ENCODE assay signal across 34 cellular contexts in the genomic region with DNA sequence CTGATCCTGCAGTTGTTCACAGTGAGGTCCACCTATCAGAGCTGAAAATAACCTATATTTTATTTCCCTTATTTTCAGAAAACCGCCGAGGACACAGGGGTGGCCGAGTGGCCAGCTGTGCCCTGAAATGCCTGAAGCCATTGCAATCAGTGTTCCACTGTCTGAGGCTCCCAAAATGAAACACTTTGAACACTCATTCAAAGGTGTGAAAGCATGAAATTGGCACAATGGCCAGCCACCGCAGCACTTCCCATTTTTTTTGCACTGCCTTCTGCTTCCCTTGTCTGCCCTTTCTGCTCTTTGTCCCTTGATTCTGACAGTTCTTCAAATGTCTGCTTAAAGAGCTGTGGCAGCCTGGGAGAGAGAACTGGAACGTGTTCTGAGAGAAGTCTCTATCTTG.
"Had no signal": no experiment of that assay in that cellular context is flagged by ENCODE, and none has a peak within 500 bp of the region (broad histone marks: within the 10 kb centered on the region; RNA-seq: fewer than 3 reads in every experiment).

No MANE protein-coding gene starts in this region.

- ATAC-seq: activated naive CD8-positive, alpha-beta T cell treated with anti-CD3 and anti-CD28 coated beads, Interleukin-2, amount 50 U/mL, for 24 hours; left lobe of liver; lower lobe of right lung; mucosa of descending colon; natural killer cell treated with Interleukin-12 subunit alpha and Interleukin-12 subunit beta and Interleukin-15 and Interleukin-18, amount 100 ng/mL, for 72 hours; stimulated activated memory B cell treated with anti-CD40 and anti-IgM and Interleukin-4, amounts not matched to agents 10 μg/mL and 1 μg/mL and 100 μg/mL, for 72 hours; stimulated activated naive CD8-positive, alpha-beta T cell treated with anti-CD3 and anti-CD28 coated beads, Interleukin-15, amount 100 ng/mL, for 72 hours had no signal

- DNase-seq: activated CD4-positive, alpha-beta T cell treated with anti-CD3 and anti-CD28 coated beads for 4 hours; activated CD4-positive, alpha-beta T cell treated with anti-CD3 and anti-CD28 coated beads, Interleukin-2, amount 50 U/mL, for 4 hours; activated CD8-positive, alpha-beta memory T cell treated with anti-CD3 and anti-CD28 coated beads, Interleukin-2, amount 50 U/mL, for 4 hours; activated naive CD8-positive, alpha-beta T cell treated with anti-CD3 and anti-CD28 coated beads, Interleukin-2, amount 50 U/mL, for 24 hours; activated T-cell treated with anti-CD3 and anti-CD28 coated beads, Interleukin-2, amount 50 U/mL, for 24 hours; amygdala; colonic mucosa; dorsolateral prefrontal cortex; effector memory CD4-positive, alpha-beta T cell; erythroblast; head of caudate nucleus; kidney glomerular epithelial cell; lower lobe of right lung; mesendoderm; mucosa of descending colon; ovary; sigmoid colon; small intestine; stimulated activated CD4-positive, alpha-beta T cell treated with anti-CD3 and anti-CD28 coated beads, Interleukin-1b, Interleukin-23, amount 100 ng/mL, for 48 hours; stimulated activated CD4-positive, alpha-beta T cell treated with anti-CD3 and anti-CD28 coated beads, Interleukin-4, amount 100 ng/mL, for 4 hours; stimulated activated CD8-positive, alpha-beta memory T cell treated with anti-CD3 and anti-CD28 coated beads, Interleukin-4, amount 100 ng/mL, for 48 hours; stimulated activated naive CD8-positive, alpha-beta T cell treated with anti-CD3 and anti-CD28 coated beads, Interleukin-15, amount 100 ng/mL, for 72 hours; substantia nigra; T-helper 2 cell; uterus had no signal

- H3K36me3 ChIP-seq: colonic mucosa, lower lobe of right lung, ovary, prostate gland, sigmoid colon, uterus had no signal

- H3K27me3 Mint-ChIP-seq: activated naive CD4-positive, alpha-beta T cell treated with anti-CD3 and anti-CD28 coated beads, Interleukin-2, amount 50 U/mL, for 24 hours; activated naive CD8-positive, alpha-beta T cell treated with anti-CD3 and anti-CD28 coated beads, Interleukin-2, amount 50 U/mL, for 24 hours; activated T-cell treated with anti-CD3 and anti-CD28 coated beads, Interleukin-2, amount 50 U/mL, for 24 hours; central memory CD8-positive, alpha-beta T cell; natural killer cell treated with Interleukin-12 subunit alpha and Interleukin-12 subunit beta and Interleukin-15 and Interleukin-18, amount 100 ng/mL, for 72 hours; stimulated activated memory B cell treated with anti-CD40 and anti-IgM and Interleukin-4, amounts not matched to agents 10 μg/mL and 1 μg/mL and 100 μg/mL, for 72 hours; stimulated activated naive CD8-positive, alpha-beta T cell treated with anti-CD3 and anti-CD28 coated beads, Interleukin-15, amount 100 ng/mL, for 72 hours had no signal

- H3K27me3 ChIP-seq: colonic mucosa, dorsolateral prefrontal cortex, ovary, sigmoid colon, uterus had no signal

- H3K4me3 Mint-ChIP-seq: activated naive CD4-positive, alpha-beta T cell treated with anti-CD3 and anti-CD28 coated beads, Interleukin-2, amount 50 U/mL, for 24 hours; activated naive CD8-positive, alpha-beta T cell treated with anti-CD3 and anti-CD28 coated beads, Interleukin-2, amount 50 U/mL, for 24 hours; activated T-cell treated with anti-CD3 and anti-CD28 coated beads, Interleukin-2, amount 50 U/mL, for 24 hours; central memory CD8-positive, alpha-beta T cell; natural killer cell treated with Interleukin-12 subunit alpha and Interleukin-12 subunit beta and Interleukin-15 and Interleukin-18, amount 100 ng/mL, for 72 hours; stimulated activated memory B cell treated with anti-CD40 and anti-IgM and Interleukin-4, amounts not matched to agents 10 μg/mL and 1 μg/mL and 100 μg/mL, for 72 hours; stimulated activated naive CD8-positive, alpha-beta T cell treated with anti-CD3 and anti-CD28 coated beads, Interleukin-15, amount 100 ng/mL, for 72 hours; type B pancreatic cell had no signal

- H3K36me3 Mint-ChIP-seq: activated naive CD4-positive, alpha-beta T cell treated with anti-CD3 and anti-CD28 coated beads, Interleukin-2, amount 50 U/mL, for 24 hours; stimulated activated memory B cell treated with anti-CD40 and anti-IgM and Interleukin-4, amounts not matched to agents 10 μg/mL and 1 μg/mL and 100 μg/mL, for 72 hours had no signal

- H3K4me1 Mint-ChIP-seq: activated naive CD4-positive, alpha-beta T cell treated with anti-CD3 and anti-CD28 coated beads, Interleukin-2, amount 50 U/mL, for 24 hours; central memory CD8-positive, alpha-beta T cell; stimulated activated memory B cell treated with anti-CD40 and anti-IgM and Interleukin-4, amounts not matched to agents 10 μg/mL and 1 μg/mL and 100 μg/mL, for 72 hours; stimulated activated naive CD8-positive, alpha-beta T cell treated with anti-CD3 and anti-CD28 coated beads, Interleukin-15, amount 100 ng/mL, for 72 hours had no signal

- H3K4me1 ChIP-seq: colonic mucosa, lower lobe of right lung, prostate gland, sigmoid colon, uterus had no signal

- H3K27ac Mint-ChIP-seq: activated naive CD4-positive, alpha-beta T cell treated with anti-CD3 and anti-CD28 coated beads, Interleukin-2, amount 50 U/mL, for 24 hours; activated naive CD8-positive, alpha-beta T cell treated with anti-CD3 and anti-CD28 coated beads, Interleukin-2, amount 50 U/mL, for 24 hours; activated T-cell treated with anti-CD3 and anti-CD28 coated beads, Interleukin-2, amount 50 U/mL, for 24 hours; activated T-helper 2 cell treated with anti-CD3 and anti-CD28 coated beads, Interferon-gamma antibody, Interleukin-2, Interleukin-4, amounts not matched to agents 10 μg/mL and 5 μg/mL and 100 μg/mL, durations not matched to agents 14 hours and 24 hours and 36 hours; natural killer cell treated with Interleukin-12 subunit alpha and Interleukin-12 subunit beta and Interleukin-15 and Interleukin-18, amount 100 ng/mL, for 72 hours; stimulated activated memory B cell treated with anti-CD40 and anti-IgM and Interleukin-4, amounts not matched to agents 10 μg/mL and 1 μg/mL and 100 μg/mL, for 72 hours; stimulated activated naive CD8-positive, alpha-beta T cell treated with anti-CD3 and anti-CD28 coated beads, Interleukin-15, amount 100 ng/mL, for 72 hours; type B pancreatic cell had no signal

- H3K27ac ChIP-seq: colonic mucosa, dorsolateral prefrontal cortex, lower lobe of right lung, ovary, prostate gland, sigmoid colon, uterus, VCaP had no signal

- H3K4me3 ChIP-seq: colonic mucosa, dorsolateral prefrontal cortex, lower lobe of right lung, mucosa of descending colon, ovary, prostate gland, sigmoid colon, uterus had no signal

- H3K9me3 ChIP-seq: colonic mucosa, lower lobe of right lung, ovary, prostate gland, sigmoid colon, uterus had no signal
